ENCODE assay signal across 13 cellular contexts in genomic region chr6:85458782-85459181, GRCh38. TPM values are rescaled to one million over a fixed set of nuclear protein-coding genes. Genes with fewer than 3 reads are reported as not detected.
DNase-seq lines count a peak whose midpoint lies in the region; ATAC-seq, FAIRE-seq and TF ChIP-seq lines count a peak whose summit lies in the region.
"Had no signal": no experiment of that assay in that cellular context is flagged by ENCODE, and none has a peak within 500 bp of the region (broad histone marks: within the 10 kb centered on the region; RNA-seq: fewer than 3 reads in every experiment).

No MANE protein-coding gene starts in this region.

- H3K9me1 ChIP-seq in endothelial cell of umbilical vein (replicated peaks; ENCODE audit: control insufficient read depth, extremely low read depth, insufficient read depth, low read length), result no peaks in the 10 kb centered on the region

- ATAC-seq in SK-N-SH treated with all-trans-retinoic acid at 6 μM for 48 hours, result peak; percentile 6
- no peak for ATAC-seq in stimulated activated effector memory CD8-positive, alpha-beta T cell treated with anti-CD3 and anti-CD28 coated beads, Interleukin-12 subunit alpha, Interleukin-12 subunit beta, amount 100 ng/mL, for 72 hours

- BruUV-seq in endothelial cell of umbilical vein (replicated peaks; lab: Mats Ljungman, UMichigan), result TSS peak; percentile 10

- H3K4me3 Mint-ChIP-seq in stimulated activated effector memory CD8-positive, alpha-beta T cell treated with anti-CD3 and anti-CD28 coated beads, Interleukin-12 subunit alpha, Interleukin-12 subunit beta, amount 100 ng/mL, for 72 hours, result no peak overlapping the region

- H3K9ac ChIP-seq in endothelial cell of umbilical vein (replicated peaks; ENCODE audit: extremely low read depth, insufficient read depth, low read length), result peak overlapping the region; percentile 42

- peak overlapping the region; percentile 76 for H3K4me2 ChIP-seq in endothelial cell of umbilical vein (ENCODE audit: insufficient read depth, low read length)

- no peaks in the 10 kb centered on the region for H3K9me3 ChIP-seq in endothelial cell of umbilical vein (replicated peaks; ENCODE audit: control insufficient read depth, insufficient read depth, low read length)
- H3K9me3 ChIP-seq: testis had no signal

- no peaks in the 10 kb centered on the region for H3K27me3 ChIP-seq in endothelial cell of umbilical vein (ENCODE audit: control insufficient read depth in 2 of 2, insufficient read depth in 2 of 2, low read length in 2 of 2)
- H3K27me3 ChIP-seq: testis had no signal

- H3K36me3 Mint-ChIP-seq in stimulated activated effector memory CD8-positive, alpha-beta T cell treated with anti-CD3 and anti-CD28 coated beads, Interleukin-12 subunit alpha, Interleukin-12 subunit beta, amount 100 ng/mL, for 72 hours, result peaks cover 6% of the 10 kb centered on the region

- DNase-seq in HT1080 (ENCODE audit: low read depth) (peak; percentile 73), endothelial cell of umbilical vein (ENCODE audit: low read depth, low spot score) (peak; percentile 36), H4 (ENCODE audit: low spot score) (no peak), frontal cortex (ENCODE audit: low spot score in 2 of 2) (no peak), DMS153 treated with DMSO at 0.1 percent for 48 hours (lab: John Stamatoyannopoulos, UW; ENCODE audit: unreplicated experiment) (no peak), HUDEP-2 (lab: John Stamatoyannopoulos, UW; ENCODE audit: unreplicated experiment in 76 of 76) (no peak)
- no peak for DNase-seq in stimulated activated effector memory CD8-positive, alpha-beta T cell treated with anti-CD3 and anti-CD28 coated beads, Interleukin-12 subunit alpha, Interleukin-12 subunit beta, amount 100 ng/mL, for 72 hours (ENCODE audit: low spot score in 2 of 2)
- DNase-seq: central memory CD4-positive, alpha-beta T cell; NCI-H2029 treated with DMSO at 0.1 percent for 48 hours; stimulated activated CD4-positive, alpha-beta T cell treated with anti-CD3 and anti-CD28 coated beads, Interleukin-1b, Interleukin-23, amount 100 ng/mL, for 48 hours; testis had no signal

- no peak overlapping the region for H3K4me3 ChIP-seq in endothelial cell of umbilical vein (replicated peaks in 1 of 3; ENCODE audit: insufficient read depth in 1 of 3, low read depth in 1 of 3, low read length in 3 of 3)
- H3K4me3 ChIP-seq: testis had no signal

- peak; percentile 24 for FAIRE-seq in endothelial cell of umbilical vein (lab: Jason Lieb, UNC)
- FAIRE-seq in frontal cortex (lab: Jason Lieb, UNC), result no peak
- FAIRE-seq: G401.6 had no signal

- peaks cover 85% of the 10 kb centered on the region for H3K4me1 Mint-ChIP-seq in stimulated activated effector memory CD8-positive, alpha-beta T cell treated with anti-CD3 and anti-CD28 coated beads, Interleukin-12 subunit alpha, Interleukin-12 subunit beta, amount 100 ng/mL, for 72 hours

- no peaks in the 10 kb centered on the region for H3K36me3 ChIP-seq in endothelial cell of umbilical vein (ENCODE audit: control insufficient read depth in 2 of 2, extremely low read depth in 1 of 2, insufficient read depth in 2 of 2, low read length in 2 of 2)

- no peaks in the 10 kb centered on the region for H4K20me1 ChIP-seq in endothelial cell of umbilical vein (replicated peaks; ENCODE audit: control insufficient read depth, extremely low read depth, insufficient read depth, low read length)

- H3K27ac Mint-ChIP-seq in stimulated activated effector memory CD8-positive, alpha-beta T cell treated with anti-CD3 and anti-CD28 coated beads, Interleukin-12 subunit alpha, Interleukin-12 subunit beta, amount 100 ng/mL, for 72 hours, result peak overlapping the region; percentile 77

- CTCF ChIA-PET in endothelial cell of umbilical vein (lab: Charles Lee), result interaction anchor here (1.0 to 22.7 kb wide), 9 partner anchors 9 to 98 kb away, joined by 3 to 541 read pairs (median 7); partner anchors contain the start of gene NT5E

- no peaks in the 10 kb centered on the region for H3K9me3 Mint-ChIP-seq in stimulated activated effector memory CD8-positive, alpha-beta T cell treated with anti-CD3 and anti-CD28 coated beads, Interleukin-12 subunit alpha, Interleukin-12 subunit beta, amount 100 ng/mL, for 72 hours

- no peak for TF ChIP-seq CTCF in endothelial cell of umbilical vein (IDR thresholded peaks at IDR 0.05; ENCODE audit: extremely low read depth in 1 of 2, insufficient read depth in 1 of 2, low read depth in 1 of 2, low read length in 2 of 2)

- dilution Hi-C loops in endothelial cell of umbilical vein (cut with MboI; ENCODE audit: extremely low pct_ligation_motif_present, low sequenced_read_pairs), result loop anchor here (25.0 kb wide), 1 partner anchor 96 kb away; no protein-coding TSS in a partner anchor

- no peak overlapping the region for H2AFZ ChIP-seq in endothelial cell of umbilical vein (ENCODE audit: low read depth, low read length)

- H3K4me1 ChIP-seq in endothelial cell of umbilical vein (ENCODE audit: control insufficient read depth, extremely low read depth, insufficient read depth, low read length), result peaks cover 69% of the 10 kb centered on the region

- intact Hi-C loops in endothelial cell of umbilical vein (cut with micrococcal nuclease), result no loop called here

- TF ChIP-seq POLR2A in endothelial cell of umbilical vein (IDR thresholded peaks at IDR 0.05; ENCODE audit: low read depth, low read length), result no peak

- H3K27ac ChIP-seq in endothelial cell of umbilical vein (ENCODE audit: insufficient read depth, low read depth, low read length), result peak overlapping the region; percentile 100

- peaks cover 45% of the 10 kb centered on the region for H3K79me2 ChIP-seq in endothelial cell of umbilical vein (ENCODE audit: control insufficient read depth, insufficient read depth, low read length)

- POLR2A ChIA-PET in endothelial cell of umbilical vein (lab: Charles Lee), result interaction anchor here (1.0 to 1.9 kb wide), 2 partner anchors 9 to 220 kb away, joined by 4 to 7 read pairs; partner anchors contain the start of gene NT5E

TF ChIP-seq in SK-N-SH treated with all-trans-retinoic acid at 6 μM for 48 hours, 23 proteins besides CTCF, POLR2A, EP300 and RAD21 (continues in another document):
- TF ChIP-seq TOX (CRISPR knock-in tag; IDR thresholded peaks at IDR 0.05; ENCODE audit: borderline replicate concordance), result no peak
- no peak for TF ChIP-seq TCF4 (CRISPR knock-in tag; IDR thresholded peaks at IDR 0.05; ENCODE audit: borderline replicate concordance)
- TF ChIP-seq ZFP30 (CRISPR knock-in tag; IDR thresholded peaks at IDR 0.05), result no peak
- no peak for TF ChIP-seq ZC3H10 (CRISPR knock-in tag; IDR thresholded peaks at IDR 0.05)
- no peak for TF ChIP-seq ZNF565 (CRISPR knock-in tag; conservative IDR thresholded peaks at IDR 0.05; ENCODE audit: low read depth)
- TF ChIP-seq ARNTL (CRISPR knock-in tag; IDR thresholded peaks at IDR 0.05; ENCODE audit: borderline replicate concordance, low read depth), result no peak
- no peak for TF ChIP-seq CSDC2 (CRISPR knock-in tag; IDR thresholded peaks at IDR 0.05)
- no peak for TF ChIP-seq ESRRG (CRISPR knock-in tag; IDR thresholded peaks at IDR 0.05)
- no peak for TF ChIP-seq ZNF70 (CRISPR knock-in tag; IDR thresholded peaks at IDR 0.05)

TF ChIP-seq in endothelial cell of umbilical vein, 7 proteins besides CTCF, POLR2A, EP300 and RAD21:
- no peak for TF ChIP-seq FOS (IDR thresholded peaks at IDR 0.05; ENCODE audit: borderline replicate concordance, insufficient read depth, low read length)
- TF ChIP-seq MAX (IDR thresholded peaks at IDR 0.05; ENCODE audit: insufficient read depth, insufficient read length), result no peak
- no peak for TF ChIP-seq POLR2AphosphoS5 (IDR thresholded peaks at IDR 0.05; ENCODE audit: insufficient read depth, low read depth, low read length)
- no peak for TF ChIP-seq GATA2 (IDR thresholded peaks at IDR 0.05; ENCODE audit: insufficient read depth, insufficient read length, low read depth, low read length)
- no peak for TF ChIP-seq JUN (IDR thresholded peaks at IDR 0.05; ENCODE audit: borderline replicate concordance, insufficient read depth, insufficient read length, low read depth)
- TF ChIP-seq MYC (IDR thresholded peaks at IDR 0.05; ENCODE audit: low read depth, low read length), result no peak
- TF ChIP-seq EZH2 (IDR thresholded peaks at IDR 0.05; ENCODE audit: borderline replicate concordance, low read depth, low read length, severe bottlenecking), result no peak
TF ChIP-seq in endothelial cell of umbilical vein: peak in this region for 0.

RNA-seq across cellular contexts. Expression of gene NT5E, which starts 8.9 kb away (rescaled TPM):
- 0.47 and 1.3 TPM in 2 replicates for total RNA-seq in HT1080 (2014; rRNA removed; shearing (Covaris generic))
- polyA plus RNA-seq in HT1080 (2015; cell fraction: cytosol; rRNA removed), result 0.26 and 0.29 TPM in 2 replicates
- polyA plus RNA-seq in HT1080 (2015; cell fraction: nucleus; rRNA removed), result 0.99 and 1.3 TPM in 2 replicates
- total RNA-seq in endothelial cell of umbilical vein, result 48.2 and 115 TPM in 2 replicates
- polyA plus RNA-seq in endothelial cell of umbilical vein, result 59.3 and 110 TPM in 2 replicates
- polyA plus RNA-seq in endothelial cell of umbilical vein (2011; cell fraction: cytosol; rRNA removed), result 59.9 and 64.0 TPM in 2 replicates
- 35.1 and 40.4 TPM in 2 replicates for polyA plus RNA-seq in endothelial cell of umbilical vein (2011; cell fraction: nucleus; rRNA removed)
- polyA plus RNA-seq in endothelial cell of umbilical vein (2012), result 47.0 and 83.3 TPM in 2 replicates
- 78.0 and 90.7 TPM in 2 replicates for polyA minus RNA-seq in endothelial cell of umbilical vein
- 4.2 TPM for polyA minus RNA-seq in endothelial cell of umbilical vein (2011; cell fraction: cytosol; rRNA and poly(A)+ RNA removed)
- 41.8 and 43.6 TPM in 2 replicates for polyA minus RNA-seq in endothelial cell of umbilical vein (2011; cell fraction: nucleus; rRNA and poly(A)+ RNA removed)
- 0.08 and 0.15 TPM in 2 replicates for total RNA-seq in H4 (2014; rRNA removed; shearing (Covaris generic))
- total RNA-seq in frontal cortex, result 8.2 TPM

Comparison
In these comparisons a context has a peak if more than half of its experiments do, and no peak if none do; other contexts are left out.
1. DNase-seq: peak in HT1080 (single experiment) and endothelial cell of umbilical vein (single experiment); none in stimulated activated effector memory CD8-positive, alpha-beta T cell treated with anti-CD3 and anti-CD28 coated beads, Interleukin-12 subunit alpha, Interleukin-12 subunit beta, amount 100 ng/mL, for 72 hours (0 of 2), H4 (single experiment), frontal cortex (0 of 2), DMS153 treated with DMSO at 0.1 percent for 48 hours (single experiment) and HUDEP-2 (0 of 76).